Comparison of ENCODE assay signal across 26 cellular contexts in genomic region chr17:82394296-82394695, GRCh38. TPM values are rescaled to one million over a fixed set of nuclear protein-coding genes. Genes with fewer than 3 reads are reported as not detected.
"Had no signal": no experiment of that assay in that cellular context is flagged by ENCODE, and none has a peak within 500 bp of the region (broad histone marks: within the 10 kb centered on the region; RNA-seq: fewer than 3 reads in every experiment).

No MANE protein-coding gene starts in this region.

- DNase-seq: colonic mucosa; effector CD8-positive, alpha-beta T cell; foreskin melanocyte; hippocampal formation; mesendoderm; naive B cell; occipital lobe; spleen; stimulated activated CD4-positive, alpha-beta T cell treated with anti-CD3 and anti-CD28 coated beads, Interleukin-15, amount 100 ng/mL, for 24 hours; stimulated activated CD4-positive, alpha-beta T cell treated with anti-CD3 and anti-CD28 coated beads, Interleukin-1b, Interleukin-23, amount 100 ng/mL, for 48 hours; stimulated activated CD4-positive, alpha-beta T cell treated with anti-CD3 and anti-CD28 coated beads, Interleukin-4, amount 100 ng/mL, for 24 hours; tibial artery; upper lobe of left lung; uterus had no signal

- ATAC-seq: heart left ventricle; sciatic nerve; stimulated activated memory B cell treated with anti-CD40 and anti-IgM and Interleukin-4, amounts not matched to agents 10 μg/mL and 1 μg/mL and 100 μg/mL, for 72 hours had no signal

- H3K4me2 ChIP-seq: neural progenitor cell had no signal

- H3K9me3 ChIP-seq: colonic mucosa, heart left ventricle, prostate gland, spleen, tibial artery, upper lobe of left lung, uterus had no signal

- H3K27me3 ChIP-seq: colonic mucosa, heart left ventricle, neural progenitor cell, spleen, tibial artery, upper lobe of left lung, uterus had no signal

- H3K4me1 ChIP-seq: colonic mucosa, neural progenitor cell, parathyroid adenoma, prostate gland, uterus had no signal

- H3K36me3 ChIP-seq: colonic mucosa, neural progenitor cell, prostate gland, uterus had no signal

- H3K27ac ChIP-seq: colonic mucosa, heart left ventricle, neural progenitor cell, parathyroid adenoma, prostate gland, spleen, tibial artery, upper lobe of left lung, uterus had no signal

- H2AFZ ChIP-seq: neural progenitor cell, parathyroid adenoma had no signal

- H3K9ac ChIP-seq: neural progenitor cell, parathyroid adenoma had no signal

- H3K4me3 ChIP-seq: colonic mucosa, heart left ventricle, neural progenitor cell, prostate gland, spleen, tibial artery, upper lobe of left lung, uterus had no signal

RNA-seq across cellular contexts. Expression of gene UTS2R, which starts 22.7 kb away (rescaled TPM):
- total RNA-seq: cerebellum, colonic mucosa, dermis microvascular lymphatic vessel endothelial cell, liver, lung microvascular endothelial cell, occipital lobe, prostate gland, sciatic nerve, temporal lobe, uterus had no signal
- polyA plus RNA-seq: esophagus, liver, spleen had no signal

RNA-seq across cellular contexts. Expression of gene TEX19, which starts 35.2 kb away (rescaled TPM):
- total RNA-seq: cerebellum, colonic mucosa, dermis microvascular lymphatic vessel endothelial cell, heart left ventricle, lung microvascular endothelial cell, occipital lobe, sciatic nerve, spleen, temporal lobe, upper lobe of left lung, uterus had no signal
- polyA plus RNA-seq: heart left ventricle, liver, spleen had no signal
